Comparison of ENCODE assay signal across 8 cellular contexts in genomic region chr1:44031900-44032817, GRCh38. TPM values are rescaled to one million over a fixed set of nuclear protein-coding genes. Genes with fewer than 3 reads are reported as not detected.
DNase-seq lines count a peak whose midpoint lies in the region; ATAC-seq and TF ChIP-seq lines count a peak whose summit lies in the region.

No MANE protein-coding gene starts in this region.

- H3K4me1 Mint-ChIP-seq in activated CD8-positive, alpha-beta T cell treated with anti-CD3 and anti-CD28 coated beads for 36 hours (ENCODE audit: low read depth): peaks cover 29% of the 10 kb centered on the region
- peaks cover 54% of the 10 kb centered on the region for H3K4me1 Mint-ChIP-seq in stimulated activated naive CD8-positive, alpha-beta T cell treated with anti-CD3 and anti-CD28 coated beads, Interleukin-15, amount 100 ng/mL, for 72 hours

- H3K27me3 ChIP-seq in iPS DF 6.9 (ENCODE audit: control insufficient read depth, insufficient read depth, low read length): no peaks in the 10 kb centered on the region

- CTCF ChIA-PET in activated CD8-positive, alpha-beta T cell treated with anti-CD3 and anti-CD28 coated beads for 36 hours (lab: Charles Lee): interaction anchor here (0.7 to 5.7 kb wide), 6 partner anchors 10 to 269 kb away, joined by 3 to 98 read pairs (median 5); no protein-coding TSS in a partner anchor

- H3K9me3 ChIP-seq in iPS DF 6.9 (ENCODE audit: control insufficient read depth, insufficient read depth, low read length): no peaks in the 10 kb centered on the region

- WGBS in iPS DF 6.9 (ENCODE audit: insufficient coverage, insufficient read length): no CpG with 5 or more reads among the region's 10 CpGs

- no peaks in the 10 kb centered on the region for H3K36me3 ChIP-seq in iPS DF 6.9 (ENCODE audit: control insufficient read depth, insufficient read depth, low read length)

- intact Hi-C loops in activated CD8-positive, alpha-beta T cell treated with anti-CD3 and anti-CD28 coated beads for 36 hours (cut with micrococcal nuclease): no loop called here

- TF ChIP-seq CTCF in activated CD8-positive, alpha-beta T cell treated with anti-CD3 and anti-CD28 coated beads for 36 hours (IDR thresholded peaks at IDR 0.05): no peak

- ATAC-seq in activated CD8-positive, alpha-beta T cell treated with anti-CD3 and anti-CD28 coated beads for 36 hours: no peak
- ATAC-seq in stimulated activated naive CD8-positive, alpha-beta T cell treated with anti-CD3 and anti-CD28 coated beads, Interleukin-15, amount 100 ng/mL, for 72 hours: no peak
- ATAC-seq in GM21515 (IDR thresholded peaks at IDR 0.05; ENCODE audit: unreplicated experiment): no peak
- ATAC-seq in HG03342 (IDR thresholded peaks at IDR 0.05; ENCODE audit: unreplicated experiment): no peak

- H3K4me1 ChIP-seq in iPS DF 6.9 (ENCODE audit: control insufficient read depth, insufficient read depth, low read length): peaks cover 8% of the 10 kb centered on the region; the same call in 1 of the 2 replicates

- H3K27ac Mint-ChIP-seq in activated CD8-positive, alpha-beta T cell treated with anti-CD3 and anti-CD28 coated beads for 36 hours: peak overlapping the region; percentile 87
- H3K27ac Mint-ChIP-seq in stimulated activated naive CD8-positive, alpha-beta T cell treated with anti-CD3 and anti-CD28 coated beads, Interleukin-15, amount 100 ng/mL, for 72 hours: peak overlapping the region in 1 of 2 donors; percentile 99

- POLR2A ChIA-PET in activated CD8-positive, alpha-beta T cell treated with anti-CD3 and anti-CD28 coated beads for 36 hours (lab: Charles Lee): interaction anchor here (2.1 to 2.6 kb wide), 2 partner anchors 57 to 61 kb away, joined by 6 to 11 read pairs; partner anchors contain the start of gene ATP6V0B

- H3K27me3 Mint-ChIP-seq in activated CD8-positive, alpha-beta T cell treated with anti-CD3 and anti-CD28 coated beads for 36 hours: no peaks in the 10 kb centered on the region
- no peaks in the 10 kb centered on the region for H3K27me3 Mint-ChIP-seq in stimulated activated naive CD8-positive, alpha-beta T cell treated with anti-CD3 and anti-CD28 coated beads, Interleukin-15, amount 100 ng/mL, for 72 hours

- DNase-seq in NCI-H510A treated with DMSO at 0.1 percent for 48 hours (lab: John Stamatoyannopoulos, UW) (peak; percentile 56), NCI-H510A (lab: John Stamatoyannopoulos, UW) (no peak), iPS DF 6.9 (ENCODE audit: low read depth, low spot score) (no peak), NCI-H524 treated with DMSO at 0.1 percent for 48 hours (lab: John Stamatoyannopoulos, UW) (no peak)
- no peak for DNase-seq in activated CD8-positive, alpha-beta T cell treated with anti-CD3 and anti-CD28 coated beads for 36 hours
- no peak for DNase-seq in stimulated activated naive CD8-positive, alpha-beta T cell treated with anti-CD3 and anti-CD28 coated beads, Interleukin-15, amount 100 ng/mL, for 72 hours

- peaks cover 2% of the 10 kb centered on the region for H3K36me3 Mint-ChIP-seq in activated CD8-positive, alpha-beta T cell treated with anti-CD3 and anti-CD28 coated beads for 36 hours (ENCODE audit: low read depth)

- peak overlapping the region; percentile 36; the same call in 1 of the 2 replicates for H3K4me3 ChIP-seq in iPS DF 6.9 (ENCODE audit: low read length)

- H3K4me3 Mint-ChIP-seq in activated CD8-positive, alpha-beta T cell treated with anti-CD3 and anti-CD28 coated beads for 36 hours: peak overlapping the region; percentile 89
- peak overlapping the region; percentile 89 to 92 for H3K4me3 Mint-ChIP-seq in stimulated activated naive CD8-positive, alpha-beta T cell treated with anti-CD3 and anti-CD28 coated beads, Interleukin-15, amount 100 ng/mL, for 72 hours

- H3K27ac ChIP-seq in iPS DF 6.9 (ENCODE audit: low read length): no peak overlapping the region

- H3K9me3 Mint-ChIP-seq in activated CD8-positive, alpha-beta T cell treated with anti-CD3 and anti-CD28 coated beads for 36 hours: no peaks in the 10 kb centered on the region
- no peaks in the 10 kb centered on the region for H3K9me3 Mint-ChIP-seq in stimulated activated naive CD8-positive, alpha-beta T cell treated with anti-CD3 and anti-CD28 coated beads, Interleukin-15, amount 100 ng/mL, for 72 hours

RNA-seq across cellular contexts. Expression of gene SLC6A9, which starts 0.9 kb away (rescaled TPM):
- total RNA-seq in activated CD8-positive, alpha-beta T cell treated with anti-CD3 and anti-CD28 coated beads for 36 hours: 1 to 10 TPM; 6.5 to 7.4 TPM

RNA-seq across cellular contexts. Expression of gene CCDC24, which starts 40.8 kb away (rescaled TPM):
- total RNA-seq in activated CD8-positive, alpha-beta T cell treated with anti-CD3 and anti-CD28 coated beads for 36 hours: 1 to 10 TPM; 1.4 to 1.8 TPM

RNA-seq across cellular contexts. Expression of gene B4GALT2, which starts 53.1 kb away (rescaled TPM):
- 10 to 100 TPM; 35.4 to 35.5 TPM for total RNA-seq in activated CD8-positive, alpha-beta T cell treated with anti-CD3 and anti-CD28 coated beads for 36 hours

RNA-seq across cellular contexts. Expression of gene ATP6V0B, which starts 57.4 kb away (rescaled TPM):
- 10 to 100 TPM; 67.6 to 75.5 TPM for total RNA-seq in activated CD8-positive, alpha-beta T cell treated with anti-CD3 and anti-CD28 coated beads for 36 hours
